16 cellular contexts compared by ENCODE assay signal in genomic region chr11:119488256-119488995, GRCh38.
"Had no signal": no experiment of that assay in that cellular context is flagged by ENCODE, and none has a peak within 500 bp of the region (broad histone marks: within the 10 kb centered on the region; RNA-seq: fewer than 3 reads in every experiment).

No MANE protein-coding gene starts in this region.

- DNase-seq: activated CD4-positive, alpha-beta T cell treated with anti-CD3 and anti-CD28 coated beads, Interleukin-2, amount 50 U/mL, for 4 hours; activated T-cell treated with anti-CD3 and anti-CD28 coated beads for 4 hours; foreskin fibroblast; lower lobe of right lung; natural killer cell; stimulated activated naive B cell treated with anti-CD40 and anti-IgM and Interleukin-4, amounts not matched to agents 10 μg/mL and 1 μg/mL and 100 μg/mL, for 72 hours; T1000; thyroid gland had no signal

- H3K27me3 Mint-ChIP-seq: activated naive CD4-positive, alpha-beta T cell treated with anti-CD3 and anti-CD28 coated beads, Interleukin-2, amount 10 ng/mL, durations not matched to agents 7 days and 5 days had no signal

- H3K4me2 ChIP-seq: hepatocyte had no signal

- H3K4me1 ChIP-seq: lower lobe of right lung, thyroid gland, vagina had no signal

- H3K27me3 ChIP-seq: neutrophil, thyroid gland, vagina had no signal

- H3K9me3 Mint-ChIP-seq: activated naive CD4-positive, alpha-beta T cell treated with anti-CD3 and anti-CD28 coated beads, Interleukin-2, amount 10 ng/mL, durations not matched to agents 7 days and 5 days; activated T-helper 17 cell treated with anti-CD3 and anti-CD28 coated beads, Interleukin-2, amount 50 U/mL, for 72 hours; natural killer cell; stimulated activated naive B cell treated with anti-CD40 and anti-IgM and Interleukin-4, amounts not matched to agents 10 μg/mL and 1 μg/mL and 100 μg/mL, for 72 hours had no signal

- H3K4me1 Mint-ChIP-seq: activated naive CD4-positive, alpha-beta T cell treated with anti-CD3 and anti-CD28 coated beads, Interleukin-2, amount 10 ng/mL, durations not matched to agents 7 days and 5 days; activated T-helper 17 cell treated with anti-CD3 and anti-CD28 coated beads, Interleukin-2, amount 50 U/mL, for 72 hours; natural killer cell had no signal

- ATAC-seq: activated T-helper 17 cell treated with anti-CD3 and anti-CD28 coated beads, Interleukin-2, amount 50 U/mL, for 72 hours; left colon; lower lobe of right lung; natural killer cell; SK-N-SH treated with all-trans-retinoic acid at 6 μM for 48 hours; stimulated activated naive B cell treated with anti-CD40 and anti-IgM and Interleukin-4, amounts not matched to agents 10 μg/mL and 1 μg/mL and 100 μg/mL, for 72 hours had no signal

- H3K4me3 ChIP-seq: hepatocyte, lower lobe of right lung, thyroid gland, vagina had no signal

- H3K27ac ChIP-seq: epithelial cell of prostate, hepatocyte, lower lobe of right lung, neutrophil, thyroid gland, vagina had no signal

- H3K4me3 Mint-ChIP-seq: activated naive CD4-positive, alpha-beta T cell treated with anti-CD3 and anti-CD28 coated beads, Interleukin-2, amount 10 ng/mL, durations not matched to agents 7 days and 5 days; activated T-helper 17 cell treated with anti-CD3 and anti-CD28 coated beads, Interleukin-2, amount 50 U/mL, for 72 hours; natural killer cell; stimulated activated naive B cell treated with anti-CD40 and anti-IgM and Interleukin-4, amounts not matched to agents 10 μg/mL and 1 μg/mL and 100 μg/mL, for 72 hours had no signal

- H2AFZ ChIP-seq: hepatocyte had no signal

- H3K27ac Mint-ChIP-seq: activated naive CD4-positive, alpha-beta T cell treated with anti-CD3 and anti-CD28 coated beads, Interleukin-2, amount 10 ng/mL, durations not matched to agents 7 days and 5 days; activated T-helper 17 cell treated with anti-CD3 and anti-CD28 coated beads, Interleukin-2, amount 50 U/mL, for 72 hours; natural killer cell; stimulated activated naive B cell treated with anti-CD40 and anti-IgM and Interleukin-4, amounts not matched to agents 10 μg/mL and 1 μg/mL and 100 μg/mL, for 72 hours had no signal

- H3K9me3 ChIP-seq: lower lobe of right lung, neutrophil, thyroid gland, vagina had no signal

- H3K36me3 ChIP-seq: lower lobe of right lung, neutrophil, thyroid gland, vagina had no signal

- H3K36me3 Mint-ChIP-seq: activated naive CD4-positive, alpha-beta T cell treated with anti-CD3 and anti-CD28 coated beads, Interleukin-2, amount 10 ng/mL, durations not matched to agents 7 days and 5 days; natural killer cell; stimulated activated naive B cell treated with anti-CD40 and anti-IgM and Interleukin-4, amounts not matched to agents 10 μg/mL and 1 μg/mL and 100 μg/mL, for 72 hours had no signal
